In genomic region chr12:116609236-116609635, GRCh38 we compare ENCODE assay signal across 27 cellular contexts. TPM values are rescaled to one million over a fixed set of nuclear protein-coding genes. Genes with fewer than 3 reads are reported as not detected.
DNase-seq lines count a peak whose midpoint lies in the region; ATAC-seq and TF ChIP-seq lines count a peak whose summit lies in the region.
"Had no signal": no experiment of that assay in that cellular context is flagged by ENCODE, and none has a peak within 500 bp of the region (broad histone marks: within the 10 kb centered on the region; RNA-seq: fewer than 3 reads in every experiment).

No MANE protein-coding gene starts in this region.

- no peak overlapping the region for H4K8ac ChIP-seq in mesendoderm (ENCODE audit: low read depth, low read length)

- in situ Hi-C loops in G401 (cut with HindIII; ENCODE audit: low sequenced_read_pairs): no loop called here

- no peak overlapping the region for H4K5ac ChIP-seq in mesendoderm (ENCODE audit: low read length)

- H3K27ac ChIP-seq in BLaER1 (peak overlapping the region; percentile 55), osteoblast (ENCODE audit: low read depth, low read length) (no peak overlapping the region), mesendoderm (ENCODE audit: low read depth, low read length) (no peak overlapping the region)
- H3K27ac ChIP-seq: brain microvascular endothelial cell, epithelial cell of prostate, sigmoid colon, SK-N-MC had no signal

- H3K23ac ChIP-seq in mesendoderm (ENCODE audit: low read length): no peak overlapping the region

- no peaks in the 10 kb centered on the region for H3K79me2 ChIP-seq in osteoblast (ENCODE audit: insufficient read depth, low read length)
- no peaks in the 10 kb centered on the region for H3K79me2 ChIP-seq in mesendoderm (ENCODE audit: control insufficient read depth, insufficient read depth, low read length)

- H2BK15ac ChIP-seq in mesendoderm (replicated peaks; ENCODE audit: low read depth): no peak overlapping the region

- peak overlapping the region; percentile 36 for H3K4me2 ChIP-seq in BLaER1
- H3K4me2 ChIP-seq in osteoblast (ENCODE audit: insufficient read depth, low read length): no peak overlapping the region
- no peak overlapping the region for H3K4me2 ChIP-seq in mesendoderm (ENCODE audit: low read length)

- peaks cover 35% of the 10 kb centered on the region for H3K4me1 ChIP-seq in BLaER1
- H3K4me1 ChIP-seq in osteoblast (ENCODE audit: insufficient read depth, low read length): peaks cover 10% of the 10 kb centered on the region
- H3K4me1 ChIP-seq in mesendoderm (ENCODE audit: control insufficient read depth, low read depth, low read length): peaks cover 3% of the 10 kb centered on the region
- H3K4me1 ChIP-seq: sigmoid colon had no signal

- peak overlapping the region in 4 of 5 experiments; percentile 24 to 61 (median 43) for H3K27ac Mint-ChIP-seq in brain
- H3K27ac Mint-ChIP-seq: activated CD8-positive, alpha-beta T cell treated with anti-CD3 and anti-CD28 coated beads, Interleukin-2, amount 10 ng/mL, durations not matched to agents 7 days and 5 days; activated T-helper 17 cell treated with anti-CD3 and anti-CD28 coated beads, Interleukin-2, amount 50 U/mL, for 72 hours; CD4-positive, alpha-beta T cell; HFFc6; stimulated activated effector memory CD8-positive, alpha-beta T cell treated with anti-CD3 and anti-CD28 coated beads, Interleukin-12 subunit alpha, Interleukin-12 subunit beta, amount 100 ng/mL, for 72 hours; T-helper 17 cell had no signal

- peaks cover 37% of the 10 kb centered on the region for H3K27me3 Mint-ChIP-seq in brain

- peak overlapping the region; percentile 14 for H2AFZ ChIP-seq in osteoblast (ENCODE audit: low read length)

- no peak overlapping the region for H2BK120ac ChIP-seq in mesendoderm (ENCODE audit: low read depth, low read length)

- no peak overlapping the region for H3K4me3 Mint-ChIP-seq in brain
- H3K4me3 Mint-ChIP-seq: activated CD8-positive, alpha-beta T cell treated with anti-CD3 and anti-CD28 coated beads, Interleukin-2, amount 10 ng/mL, durations not matched to agents 7 days and 5 days; activated T-helper 17 cell treated with anti-CD3 and anti-CD28 coated beads, Interleukin-2, amount 50 U/mL, for 72 hours; CD4-positive, alpha-beta T cell; HFFc6; stimulated activated effector memory CD8-positive, alpha-beta T cell treated with anti-CD3 and anti-CD28 coated beads, Interleukin-12 subunit alpha, Interleukin-12 subunit beta, amount 100 ng/mL, for 72 hours; T-helper 17 cell had no signal

- H3K36me3 ChIP-seq in BLaER1 (no peaks in the 10 kb centered on the region), osteoblast (ENCODE audit: insufficient read depth, low read length) (no peaks in the 10 kb centered on the region), mesendoderm (ENCODE audit: control insufficient read depth, insufficient read depth, low read length) (no peaks in the 10 kb centered on the region)
- H3K36me3 ChIP-seq: brain microvascular endothelial cell, sigmoid colon had no signal

- no peak overlapping the region for H3K4ac ChIP-seq in mesendoderm (ENCODE audit: low read depth, low read length)

- H3K9me3 Mint-ChIP-seq in brain: peaks cover 4 to 27% (median 15%) of the 10 kb centered on the region in 5 experiments
- H3K9me3 Mint-ChIP-seq: activated T-helper 17 cell treated with anti-CD3 and anti-CD28 coated beads, Interleukin-2, amount 50 U/mL, for 72 hours; CD4-positive, alpha-beta T cell; HFFc6; stimulated activated effector memory CD8-positive, alpha-beta T cell treated with anti-CD3 and anti-CD28 coated beads, Interleukin-12 subunit alpha, Interleukin-12 subunit beta, amount 100 ng/mL, for 72 hours had no signal

- H3K18ac ChIP-seq in mesendoderm (ENCODE audit: low read length): no peak overlapping the region

- H3K27me3 ChIP-seq in BLaER1 (no peaks in the 10 kb centered on the region), osteoblast (ENCODE audit: insufficient read depth, low read length) (no peaks in the 10 kb centered on the region), mesendoderm (ENCODE audit: insufficient read depth, low read length, poor library complexity) (no peaks in the 10 kb centered on the region)
- H3K27me3 ChIP-seq: brain microvascular endothelial cell, sigmoid colon had no signal

- no peaks in the 10 kb centered on the region for H4K20me1 ChIP-seq in BLaER1
- H4K20me1 ChIP-seq in osteoblast (ENCODE audit: insufficient read depth, low read length): peaks cover 2% of the 10 kb centered on the region

- H2BK5ac ChIP-seq in mesendoderm (ENCODE audit: low read length): no peak overlapping the region

- no peak overlapping the region for H3K56ac ChIP-seq in mesendoderm (ENCODE audit: low read length)

- peaks cover 28% of the 10 kb centered on the region for H3K9me3 ChIP-seq in BLaER1
- H3K9me3 ChIP-seq in osteoblast (ENCODE audit: low read depth, low read length): no peaks in the 10 kb centered on the region
- H3K9me3 ChIP-seq: sigmoid colon had no signal

- no CpG with 5 or more reads among the region's 4 CpGs for WGBS in mesendoderm (ENCODE audit: extremely low coverage, insufficient coverage, low lambda C conversion rate)

- H3K4me3 ChIP-seq in BLaER1 (no peak overlapping the region), osteoblast (ENCODE audit: insufficient read depth, low read length) (no peak overlapping the region), mesendoderm (ENCODE audit: low read length) (no peak overlapping the region)
- H3K4me3 ChIP-seq: sigmoid colon, SK-N-MC had no signal

- H3K9ac ChIP-seq in BLaER1 (peak overlapping the region; percentile 11; the same call in 1 of the 2 replicates), mesendoderm (ENCODE audit: low read length) (no peak overlapping the region)

- DNase-seq in G401 (ENCODE audit: low spot score) (peak; percentile 40), osteoblast (ENCODE audit: insufficient read length, low spot score, missing footprints) (no peak), HuH-7 (ENCODE audit: low spot score) (no peak), mesendoderm (no peak)
- DNase-seq: amniotic stem cell; brain microvascular endothelial cell; effector CD4-positive, alpha-beta T cell; HFFc6; IMR-90; NCI-H1105 treated with DMSO at 0.1 percent for 48 hours; NCI-H2029; NCI-H524 treated with DMSO at 0.1 percent for 48 hours; sigmoid colon had no signal

- peaks cover 4% of the 10 kb centered on the region for H3K36me3 Mint-ChIP-seq in brain
- H3K36me3 Mint-ChIP-seq: stimulated activated effector memory CD8-positive, alpha-beta T cell treated with anti-CD3 and anti-CD28 coated beads, Interleukin-12 subunit alpha, Interleukin-12 subunit beta, amount 100 ng/mL, for 72 hours had no signal

- TF ChIP-seq CTCF in brain (conservative IDR thresholded peaks at IDR 0.05) (no peak), osteoblast (IDR thresholded peaks at IDR 0.05; ENCODE audit: extremely low read depth, low read depth, low read length) (no peak)

- peaks cover 27% of the 10 kb centered on the region for H3K4me1 Mint-ChIP-seq in brain
- H3K4me1 Mint-ChIP-seq: activated T-helper 17 cell treated with anti-CD3 and anti-CD28 coated beads, Interleukin-2, amount 50 U/mL, for 72 hours; stimulated activated effector memory CD8-positive, alpha-beta T cell treated with anti-CD3 and anti-CD28 coated beads, Interleukin-12 subunit alpha, Interleukin-12 subunit beta, amount 100 ng/mL, for 72 hours had no signal

- H3K79me1 ChIP-seq in mesendoderm (ENCODE audit: low read length): no peaks in the 10 kb centered on the region

- H2AK5ac ChIP-seq in mesendoderm (ENCODE audit: low read length): no peak overlapping the region

- ATAC-seq in GM19397 (IDR thresholded peaks at IDR 0.05; ENCODE audit: unreplicated experiment): no peak
- no peak for ATAC-seq in HG03045 (IDR thresholded peaks at IDR 0.05; ENCODE audit: unreplicated experiment)
- ATAC-seq: activated CD4-positive, CD25-positive, alpha-beta regulatory T cell treated with anti-CD3 and anti-CD28 coated beads, Interleukin-2, amount 50 U/mL, for 24 hours; activated CD8-positive, alpha-beta T cell treated with anti-CD3 and anti-CD28 coated beads, Interleukin-2, amount 10 ng/mL, durations not matched to agents 7 days and 5 days; activated T-helper 17 cell treated with anti-CD3 and anti-CD28 coated beads, Interleukin-2, amount 50 U/mL, for 72 hours; left lobe of liver had no signal

RNA-seq across cellular contexts. Expression of gene MAP1LC3B2, which starts 50.1 kb away (rescaled TPM):
- 0.34 TPM in 1 of 2 replicates, not detected in the other for total RNA-seq in G401 (2014; rRNA removed; shearing (Covaris generic))
- 4.2 TPM for polyA plus RNA-seq in brain (ENCODE audit: insufficient read depth, low read depth, low replicate concordance)
- total RNA-seq in osteoblast: 0.29 and 1.1 TPM in 2 replicates
- polyA plus RNA-seq in mesendoderm (2013, experiment 1 of 2): 0.20 TPM
- not detected for polyA plus RNA-seq in mesendoderm (2013, experiment 2 of 2)
- total RNA-seq: IMR-90, left lobe of liver, ureter had no signal
